In the genomic region with DNA sequence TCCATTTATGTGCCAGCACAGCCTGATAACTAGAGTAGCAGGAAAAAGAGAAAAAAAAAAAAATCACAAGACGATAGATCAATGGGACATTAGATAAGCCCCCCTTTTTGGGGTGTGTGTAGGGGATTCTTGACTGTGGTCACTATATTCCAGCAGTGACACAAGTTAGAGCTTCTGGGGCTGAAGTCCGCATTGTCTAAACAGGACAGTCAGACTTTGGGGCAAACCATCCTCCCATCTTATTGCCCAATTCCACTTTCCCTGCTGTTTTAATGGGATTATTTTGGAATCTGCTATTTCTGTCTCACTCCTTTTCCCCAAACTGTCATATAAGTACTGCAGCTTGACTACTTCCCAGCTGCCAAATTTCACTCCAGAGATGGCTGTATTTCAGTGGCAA, we compare ENCODE assay signal across 14 cellular contexts.
"Had no signal": no experiment of that assay in that cellular context is flagged by ENCODE, and none has a peak within 500 bp of the region (broad histone marks: within the 10 kb centered on the region; RNA-seq: fewer than 3 reads in every experiment).

No MANE protein-coding gene starts in this region.

- DNase-seq: esophagus squamous epithelium; foreskin keratinocyte; immature natural killer cell; left ventricle myocardium inferior; mesenchymal stem cell; naive thymus-derived CD4-positive, alpha-beta T cell; sigmoid colon; small intestine; stimulated activated CD4-positive, alpha-beta T cell treated with anti-CD3 and anti-CD28 coated beads, Interleukin-12 subunit alpha, Interleukin-12 subunit beta, amount 100 ng/mL, for 4 hours; stimulated activated naive CD8-positive, alpha-beta T cell treated with anti-CD3 and anti-CD28 coated beads, Interleukin-15, Interleukin-2, amounts not matched to agents 100 U/mL and 50 U/mL, for 24 hours had no signal

- ATAC-seq: foreskin keratinocyte; naive thymus-derived CD4-positive, alpha-beta T cell; stimulated activated naive CD8-positive, alpha-beta T cell treated with anti-CD3 and anti-CD28 coated beads, Interleukin-15, Interleukin-2, amounts not matched to agents 100 U/mL and 50 U/mL, for 24 hours had no signal

- H3K27me3 ChIP-seq: esophagus squamous epithelium, foreskin keratinocyte, neutrophil, sigmoid colon had no signal

- H3K27ac Mint-ChIP-seq: dendritic cell treated with granulocyte-macrophage colony-stimulating factor and Interleukin-4, amounts not matched to agents 40 ng/mL and 50 ng/mL, for 4 days; naive thymus-derived CD4-positive, alpha-beta T cell; type B pancreatic cell had no signal

- H3K27ac ChIP-seq: esophagus squamous epithelium, foreskin keratinocyte, left ventricle myocardium inferior, neutrophil, sigmoid colon had no signal

- H3K36me3 ChIP-seq: left ventricle myocardium inferior had no signal

- H3K9me3 ChIP-seq: esophagus squamous epithelium, left ventricle myocardium inferior, neutrophil, sigmoid colon had no signal

- H3K4me1 ChIP-seq: esophagus squamous epithelium, foreskin keratinocyte had no signal

- H3K9me3 Mint-ChIP-seq: dendritic cell treated with granulocyte-macrophage colony-stimulating factor and Interleukin-4, amounts not matched to agents 40 ng/mL and 50 ng/mL, for 4 days; immature natural killer cell; naive thymus-derived CD4-positive, alpha-beta T cell; type B pancreatic cell had no signal

- H3K4me3 ChIP-seq: esophagus squamous epithelium, left ventricle myocardium inferior, lung, sigmoid colon had no signal
